In genomic region chr3:37653466-37653865, GRCh38 we compare ENCODE assay signal across 15 cellular contexts.
"Had no signal": no experiment of that assay in that cellular context is flagged by ENCODE, and none has a peak within 500 bp of the region (broad histone marks: within the 10 kb centered on the region; RNA-seq: fewer than 3 reads in every experiment).

No MANE protein-coding gene starts in this region.

- H3K4me3 ChIP-seq: body of pancreas, left lung, upper lobe of right lung had no signal

- H3K9me3 ChIP-seq: body of pancreas, upper lobe of right lung had no signal

- H3K36me3 ChIP-seq: left lung, upper lobe of right lung had no signal

- H3K4me1 ChIP-seq: body of pancreas, left lung, upper lobe of right lung had no signal

- H3K27me3 ChIP-seq: body of pancreas, left lung, upper lobe of right lung had no signal

- DNase-seq: activated CD4-positive, alpha-beta T cell treated with anti-CD3 and anti-CD28 coated beads, Interleukin-2, amount 10 ng/mL, durations not matched to agents 7 days and 5 days; activated CD4-positive, CD25-positive, alpha-beta regulatory T cell; activated CD8-positive, alpha-beta T cell treated with anti-CD3 and anti-CD28 coated beads, Interleukin-2, amount 10 ng/mL, durations not matched to agents 7 days and 5 days; activated gamma-delta T cell; activated naive CD4-positive, alpha-beta T cell treated with anti-CD3 and anti-CD28 coated beads, Interleukin-2, amount 50 U/mL, for 16 hours; activated naive CD8-positive, alpha-beta T cell treated with anti-CD3 and anti-CD28 coated beads, Interleukin-2, amount 50 U/mL, for 24 hours; body of pancreas; central memory CD4-positive, alpha-beta T cell; effector memory CD4-positive, alpha-beta T cell; left lung; nucleus accumbens; small intestine; stimulated activated CD4-positive, alpha-beta T cell treated with anti-CD3 and anti-CD28 coated beads, Interleukin-2, amount 100 ng/mL, for 24 hours; stimulated activated naive CD8-positive, alpha-beta T cell treated with anti-CD3 and anti-CD28 coated beads, Interleukin-15, amount 100 ng/mL, for 72 hours; upper lobe of right lung had no signal

- H3K27ac ChIP-seq: body of pancreas, left lung, upper lobe of right lung had no signal
